ENCODE assay signal across 8 cellular contexts in the genomic region with DNA sequence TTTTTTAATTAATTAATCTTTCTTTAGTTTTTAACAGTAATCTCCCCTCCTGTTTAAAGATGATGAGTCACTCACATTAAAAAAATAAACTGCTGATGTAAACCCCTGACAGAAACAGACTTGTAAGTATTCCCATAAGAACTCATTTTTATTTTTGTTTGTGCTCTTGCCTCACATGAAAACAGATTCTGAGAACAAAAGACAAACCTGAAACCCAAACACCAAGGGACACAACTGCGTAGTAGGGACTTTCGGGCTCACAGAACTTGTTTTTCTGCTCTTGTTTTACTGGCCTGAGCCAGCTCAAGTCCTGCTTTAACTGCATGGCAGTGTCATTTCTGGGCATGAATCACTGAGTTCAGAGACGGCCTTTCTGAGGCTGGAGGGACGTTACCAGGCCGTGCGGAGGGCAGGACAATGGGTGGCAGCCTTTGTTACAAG.
DNase-seq lines count a peak whose midpoint lies in the region; TF ChIP-seq lines count a peak whose summit lies in the region.

No MANE protein-coding gene starts in this region.

- no peak for TF ChIP-seq RAD21 in liver (IDR thresholded peaks at IDR 0.05)

- 80% methylated on average over 6 of the region's 6 CpGs for WGBS in liver

- H3K36me3 ChIP-seq in HEK293 (ENCODE audit: control insufficient read depth in 2 of 2, insufficient read depth in 1 of 2, low read length in 2 of 2) (peaks cover 3 to 30% of the 10 kb centered on the region in 2 experiments; a peak in 2 of 3 replicates), SJSA1 (peaks cover 28% of the 10 kb centered on the region), liver (ENCODE audit: control insufficient read depth in 4 of 4, insufficient read depth in 3 of 4, low read depth in 1 of 4, low read length in 3 of 4) (peaks cover 2 to 34% (median 26%) of the 10 kb centered on the region in 4 donors)

- TF ChIP-seq CTCF in HEK293 (tag by site-specific recombination; IDR thresholded peaks at IDR 0.05) (no peak), dorsolateral prefrontal cortex (IDR thresholded peaks at IDR 0.05 in 54 of 56, conservative IDR thresholded peaks at IDR 0.05 in 2 of 56; ENCODE audit: low read depth in 1 of 56, partially characterized antibody in 56 of 56) (peak in 2 of 56 donors; percentile 12 to 18), liver (IDR thresholded peaks at IDR 0.05; ENCODE audit: low read depth, low read length, missing input control) (no peak)

- POLR2A ChIA-PET in HEK293 (lab: Yijun Ruan, JAX): interaction anchor here (0.5 kb wide), 1 partner anchor 9 kb away, joined by 3 read pairs; no protein-coding TSS in a partner anchor

- H3K9me3 ChIP-seq in HEK293 (ENCODE audit: control insufficient read depth, insufficient read depth, low read depth, low read length) (no peaks in the 10 kb centered on the region), SJSA1 (replicated peaks) (no peaks in the 10 kb centered on the region), liver (ENCODE audit: control insufficient read depth in 4 of 4, low read length in 3 of 4) (no peaks in the 10 kb centered on the region)

- H3K4me3 ChIP-seq in HEK293 (ENCODE audit: low read depth, low read length): no peak overlapping the region
- peak overlapping the region; percentile 2 for H3K4me3 ChIP-seq in SJSA1
- peak overlapping the region in 17 of 59 donors; percentile 2 to 44 (median 18) for H3K4me3 ChIP-seq in dorsolateral prefrontal cortex
- no peak overlapping the region for H3K4me3 ChIP-seq in liver (ENCODE audit: low read depth in 1 of 3, low read length in 3 of 3)

- H3K27me3 ChIP-seq in SJSA1 (replicated peaks): no peaks in the 10 kb centered on the region
- no peaks in the 10 kb centered on the region for H3K27me3 ChIP-seq in dorsolateral prefrontal cortex
- H3K27me3 ChIP-seq in liver (ENCODE audit: control insufficient read depth in 4 of 4, insufficient read depth in 4 of 4, low read length in 3 of 4): no peaks in the 10 kb centered on the region

- intact Hi-C loops in dorsolateral prefrontal cortex (cut with DNase I): no loop called here

- DNase-seq in ELF-1 (ENCODE audit: low read depth, low spot score) (peak; percentile 79), SJSA1 (ENCODE audit: low read depth in 1 of 2, low spot score in 2 of 2) (peak; percentile 76 to 89), dorsolateral prefrontal cortex (peak in 4 of 10 donors; percentile 32 to 63 (median 48)), GM19238 (ENCODE audit: insufficient read length, low spot score) (no peak), NCI-H774 (lab: John Stamatoyannopoulos, UW) (no peak)

- H3K9ac ChIP-seq in liver (ENCODE audit: low read depth in 1 of 2, low read length in 2 of 2): no peak overlapping the region

- peak overlapping the region; percentile 53 for H3K27ac ChIP-seq in HEK293 (ENCODE audit: extremely low read depth, low read depth, low read length)
- peak overlapping the region; percentile 92 for H3K27ac ChIP-seq in SJSA1
- H3K27ac ChIP-seq in dorsolateral prefrontal cortex: peak overlapping the region; percentile 13 to 91 (median 84)
- H3K27ac ChIP-seq in liver (ENCODE audit: low read depth in 1 of 2, low read length in 2 of 2): peak overlapping the region; percentile 2 to 60
- peak overlapping the region; percentile 84 for H3K27ac ChIP-seq in temporal lobe (ENCODE audit: low read depth, low read length)

- H3K4me1 ChIP-seq in HEK293 (ENCODE audit: control insufficient read depth, insufficient read depth, low read length) (peaks cover 10% of the 10 kb centered on the region), SJSA1 (replicated peaks) (peaks cover 47% of the 10 kb centered on the region), liver (ENCODE audit: control insufficient read depth in 4 of 4, insufficient read depth in 4 of 4, low read length in 3 of 4) (no peaks in the 10 kb centered on the region)

- CTCF ChIA-PET in HEK293 (lab: Yijun Ruan, JAX): interaction anchor here (0.6 kb wide), 1 partner anchor 478 kb away, joined by 3 read pairs; no protein-coding TSS in a partner anchor

TF ChIP-seq in HEK293, 187 proteins besides CTCF, POLR2A, EP300 and RAD21 (continues in another document):
- TF ChIP-seq ZNF473 (tag by site-specific recombination; IDR thresholded peaks at IDR 0.05) (no peak), ZNF366 (tag by site-specific recombination; conservative IDR thresholded peaks at IDR 0.05) (peak; percentile 55), ZBTB20 (tag by site-specific recombination; IDR thresholded peaks at IDR 0.05) (no peak), ZNF114 (tag by site-specific recombination; IDR thresholded peaks at IDR 0.05) (no peak), TCF7L2 (IDR thresholded peaks at IDR 0.05; ENCODE audit: borderline replicate concordance, low read depth, low read length) (no peak), ZNF558 (tag by site-specific recombination; IDR thresholded peaks at IDR 0.05) (no peak), ZNF146 (tag by site-specific recombination; IDR thresholded peaks at IDR 0.05) (no peak), ZBTB17 (tag by site-specific recombination; IDR thresholded peaks at IDR 0.05) (0 out of 2 replicates have a peak, but pooled peaks have one; percentile 42), KLF16 (tag by site-specific recombination; IDR thresholded peaks at IDR 0.05) (no peak), SP3 (tag by site-specific recombination; IDR thresholded peaks at IDR 0.05) (no peak), REPIN1 (tag by site-specific recombination; IDR thresholded peaks at IDR 0.05; ENCODE audit: low read depth) (no peak), ZNF76 (tag by site-specific recombination; IDR thresholded peaks at IDR 0.05; ENCODE audit: borderline replicate concordance, low read depth) (no peak), ZNF629 (tag by site-specific recombination; IDR thresholded peaks at IDR 0.05) (peak; percentile 19; the same call in 1 of the 2 replicates), SCRT1 (tag by site-specific recombination; IDR thresholded peaks at IDR 0.05; ENCODE audit: borderline replicate concordance) (no peak), KLF1 (tag by site-specific recombination; IDR thresholded peaks at IDR 0.05) (no peak), ZNF10 (tag by site-specific recombination; IDR thresholded peaks at IDR 0.05) (no peak), ZNF394 (tag by site-specific recombination; IDR thresholded peaks at IDR 0.05; ENCODE audit: borderline replicate concordance) (no peak)
- TF ChIP-seq, protein P1, sequence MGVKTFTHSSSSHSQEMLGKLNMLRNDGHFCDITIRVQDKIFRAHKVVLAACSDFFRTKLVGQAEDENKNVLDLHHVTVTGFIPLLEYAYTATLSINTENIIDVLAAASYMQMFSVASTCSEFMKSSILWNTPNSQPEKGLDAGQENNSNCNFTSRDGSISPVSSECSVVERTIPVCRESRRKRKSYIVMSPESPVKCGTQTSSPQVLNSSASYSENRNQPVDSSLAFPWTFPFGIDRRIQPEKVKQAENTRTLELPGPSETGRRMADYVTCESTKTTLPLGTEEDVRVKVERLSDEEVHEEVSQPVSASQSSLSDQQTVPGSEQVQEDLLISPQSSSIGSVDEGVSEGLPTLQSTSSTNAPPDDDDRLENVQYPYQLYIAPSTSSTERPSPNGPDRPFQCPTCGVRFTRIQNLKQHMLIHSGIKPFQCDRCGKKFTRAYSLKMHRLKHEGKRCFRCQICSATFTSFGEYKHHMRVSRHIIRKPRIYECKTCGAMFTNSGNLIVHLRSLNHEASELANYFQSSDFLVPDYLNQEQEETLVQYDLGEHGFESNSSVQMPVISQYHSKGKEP (tag by site-specific recombination; IDR thresholded peaks at IDR 0.05): no peak

TF ChIP-seq in liver, 16 proteins besides CTCF, POLR2A, EP300 and RAD21 (continues in another document):
- TF ChIP-seq TAF1 (conservative IDR thresholded peaks at IDR 0.05) (no peak), NR2F2 (IDR thresholded peaks at IDR 0.05) (no peak), JUND (IDR thresholded peaks at IDR 0.05) (no peak), RXRA (IDR thresholded peaks at IDR 0.05) (no peak), HNF4A (conservative IDR thresholded peaks at IDR 0.05) (no peak), FOXA2 (IDR thresholded peaks at IDR 0.05) (no peak), GABPA (IDR thresholded peaks at IDR 0.05 in 1 of 2, conservative IDR thresholded peaks at IDR 0.05 in 1 of 2) (no peak)
- TF ChIP-seq, protein P2, sequence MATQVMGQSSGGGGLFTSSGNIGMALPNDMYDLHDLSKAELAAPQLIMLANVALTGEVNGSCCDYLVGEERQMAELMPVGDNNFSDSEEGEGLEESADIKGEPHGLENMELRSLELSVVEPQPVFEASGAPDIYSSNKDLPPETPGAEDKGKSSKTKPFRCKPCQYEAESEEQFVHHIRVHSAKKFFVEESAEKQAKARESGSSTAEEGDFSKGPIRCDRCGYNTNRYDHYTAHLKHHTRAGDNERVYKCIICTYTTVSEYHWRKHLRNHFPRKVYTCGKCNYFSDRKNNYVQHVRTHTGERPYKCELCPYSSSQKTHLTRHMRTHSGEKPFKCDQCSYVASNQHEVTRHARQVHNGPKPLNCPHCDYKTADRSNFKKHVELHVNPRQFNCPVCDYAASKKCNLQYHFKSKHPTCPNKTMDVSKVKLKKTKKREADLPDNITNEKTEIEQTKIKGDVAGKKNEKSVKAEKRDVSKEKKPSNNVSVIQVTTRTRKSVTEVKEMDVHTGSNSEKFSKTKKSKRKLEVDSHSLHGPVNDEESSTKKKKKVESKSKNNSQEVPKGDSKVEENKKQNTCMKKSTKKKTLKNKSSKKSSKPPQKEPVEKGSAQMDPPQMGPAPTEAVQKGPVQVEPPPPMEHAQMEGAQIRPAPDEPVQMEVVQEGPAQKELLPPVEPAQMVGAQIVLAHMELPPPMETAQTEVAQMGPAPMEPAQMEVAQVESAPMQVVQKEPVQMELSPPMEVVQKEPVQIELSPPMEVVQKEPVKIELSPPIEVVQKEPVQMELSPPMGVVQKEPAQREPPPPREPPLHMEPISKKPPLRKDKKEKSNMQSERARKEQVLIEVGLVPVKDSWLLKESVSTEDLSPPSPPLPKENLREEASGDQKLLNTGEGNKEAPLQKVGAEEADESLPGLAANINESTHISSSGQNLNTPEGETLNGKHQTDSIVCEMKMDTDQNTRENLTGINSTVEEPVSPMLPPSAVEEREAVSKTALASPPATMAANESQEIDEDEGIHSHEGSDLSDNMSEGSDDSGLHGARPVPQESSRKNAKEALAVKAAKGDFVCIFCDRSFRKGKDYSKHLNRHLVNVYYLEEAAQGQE (IDR thresholded peaks at IDR 0.05): no peak

Comparison
In these comparisons a context has a peak if more than half of its experiments do, and no peak if none do; other contexts are left out.
1. DNase-seq: peak in ELF-1 (single experiment) and SJSA1 (2 of 2); none in GM19238 (single experiment) and NCI-H774 (single experiment).
2. H3K27ac ChIP-seq: peak in every context shown above with its lines; median percentile 92 in SJSA1; 84 in dorsolateral prefrontal cortex; 84 in temporal lobe; 53 in HEK293; 31 in liver.